Comparison of ENCODE assay signal across 20 cellular contexts in genomic region chr15:97680606-97681220, GRCh38.
"Had no signal": no experiment of that assay in that cellular context is flagged by ENCODE, and none has a peak within 500 bp of the region (broad histone marks: within the 10 kb centered on the region; RNA-seq: fewer than 3 reads in every experiment).

No MANE protein-coding gene starts in this region.

- H3K27me3 ChIP-seq: esophagus squamous epithelium, left lung, pancreas, stomach had no signal

- FAIRE-seq: colon, endothelial cell of umbilical vein, keratinocyte, pancreas, urothelium cell line had no signal

- H3K4me3 ChIP-seq: esophagus squamous epithelium, left lung, pancreas, stomach, thoracic aorta had no signal

- ATAC-seq: activated T-cell treated with anti-CD3 and anti-CD28 coated beads, Interleukin-2, amount 50 U/mL, for 4 hours; left lung; naive thymus-derived CD8-positive, alpha-beta T cell; pancreas had no signal

- DNase-seq: activated CD4-positive, alpha-beta memory T cell treated with anti-CD3 and anti-CD28 coated beads, Interleukin-2, amount 10 ng/mL, durations not matched to agents 7 days and 5 days; activated CD4-positive, CD25-positive, alpha-beta regulatory T cell treated with anti-CD3 and anti-CD28 coated beads, Interleukin-2, amount 50 U/mL, for 72 hours; activated effector memory CD4-positive, alpha-beta T cell treated with Interleukin-2 at 50 U/mL for 16 hours; activated naive CD4-positive, alpha-beta T cell treated with anti-CD3 and anti-CD28 coated beads, Interleukin-2, amount 50 U/mL, for 16 hours; activated T-cell treated with anti-CD3 and anti-CD28 coated beads, Interleukin-2, amount 50 U/mL, for 4 hours; effector CD4-positive, alpha-beta T cell; esophagus squamous epithelium; hippocampal formation; left lung; naive thymus-derived CD8-positive, alpha-beta T cell; pancreas; stimulated activated CD4-positive, alpha-beta T cell treated with anti-CD3 and anti-CD28 coated beads, Interleukin-12 subunit alpha, Interleukin-12 subunit beta, amount 100 ng/mL, for 4 hours; stimulated activated CD4-positive, alpha-beta T cell treated with anti-CD3 and anti-CD28 coated beads, Interleukin-2, amount 100 ng/mL, for 24 hours; stomach; T1000 had no signal

- H3K36me3 ChIP-seq: esophagus squamous epithelium, left lung, pancreas, stomach, thoracic aorta had no signal

- H3K27ac ChIP-seq: esophagus squamous epithelium, left lung, pancreas, stomach, thoracic aorta had no signal

- H3K4me1 ChIP-seq: esophagus squamous epithelium, left lung, pancreas, stomach had no signal

- H3K9me3 ChIP-seq: esophagus squamous epithelium, left lung, pancreas, stomach, thoracic aorta had no signal
